In the genomic region with DNA sequence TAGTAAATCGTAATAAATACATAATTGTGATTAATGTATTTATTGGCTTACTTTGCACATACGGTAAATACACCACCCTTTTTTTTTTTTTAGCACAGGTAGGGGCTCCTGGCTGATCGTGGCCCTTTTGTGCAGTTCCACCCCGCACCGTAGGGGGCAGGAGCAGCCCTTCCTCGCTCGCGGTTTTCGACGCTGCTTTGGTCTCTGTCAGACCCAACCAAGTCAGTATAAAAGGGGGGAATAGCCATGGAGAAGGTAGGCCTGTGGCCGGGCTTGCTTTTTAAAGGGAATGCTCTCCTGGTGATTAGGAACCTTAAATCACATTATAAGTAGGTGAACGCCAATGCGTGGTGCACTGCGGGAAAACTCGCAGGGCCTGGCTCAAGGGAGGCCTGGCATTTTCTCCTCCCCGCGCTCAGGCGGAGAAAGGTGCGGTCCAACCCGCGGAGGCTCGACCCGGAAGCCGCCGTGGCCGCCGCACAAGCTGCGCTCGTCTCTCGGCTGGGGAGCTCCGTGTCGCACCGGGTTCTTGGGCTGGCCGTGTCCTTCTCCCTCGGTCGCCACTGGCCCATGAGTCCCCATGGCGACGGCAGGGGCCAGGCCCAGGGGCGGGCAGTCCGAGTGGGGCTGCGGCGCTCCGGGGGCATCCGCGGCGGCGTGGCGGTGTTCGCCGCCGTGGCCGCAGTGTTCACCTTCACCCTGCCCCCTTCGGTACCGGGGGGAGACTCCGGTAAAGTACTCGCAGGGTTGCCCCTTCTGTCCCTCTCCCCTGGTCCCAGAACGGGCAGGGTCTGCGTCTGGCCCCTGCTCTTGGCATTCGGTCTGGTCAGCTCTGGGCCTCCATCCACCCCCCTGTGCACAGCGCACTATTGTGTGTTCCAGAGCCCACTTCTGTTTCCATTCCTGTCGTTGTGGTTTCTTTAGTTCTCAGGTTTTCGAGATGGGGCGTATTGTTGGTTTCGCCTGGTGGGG, we compare ENCODE assay signal across 8 cellular contexts. TPM values are rescaled to one million over a fixed set of nuclear protein-coding genes. Genes with fewer than 3 reads are reported as not detected.
DNase-seq lines count a peak whose midpoint lies in the region; ATAC-seq and TF ChIP-seq lines count a peak whose summit lies in the region.

TSS of gene TMEM260 (plus strand) at position 454 of the 972 bp plus-strand sequence. CDS start at position 571, 117 bp downstream.

- peak; percentile 89 for ATAC-seq in HG02610 (IDR thresholded peaks at IDR 0.05; ENCODE audit: unreplicated experiment)

- no peaks in the 10 kb centered on the region for H3K9me3 Mint-ChIP-seq in activated naive CD8-positive, alpha-beta T cell (ENCODE audit: low read depth)
- no peaks in the 10 kb centered on the region for H3K9me3 Mint-ChIP-seq in osteocyte (ENCODE audit: unreplicated experiment)

- TF ChIP-seq CTCF in GM12864 (IDR thresholded peaks at IDR 0.05; ENCODE audit: low read depth, low read length, missing control alignments) (peak; percentile 80), osteocyte (IDR thresholded peaks at IDR 0.05) (peak; percentile 86)

- H3K27me3 Mint-ChIP-seq in activated naive CD8-positive, alpha-beta T cell, result no peaks in the 10 kb centered on the region
- no peaks in the 10 kb centered on the region for H3K27me3 Mint-ChIP-seq in osteocyte (ENCODE audit: unreplicated experiment)

- peaks cover 10% of the 10 kb centered on the region for H3K4me1 ChIP-seq in thymus (ENCODE audit: control insufficient read depth, insufficient read depth, low read length)

- peak within 1 kb of the TSS; percentile 96 for H3K4me3 Mint-ChIP-seq in activated naive CD8-positive, alpha-beta T cell
- H3K4me3 Mint-ChIP-seq in osteocyte (ENCODE audit: unreplicated experiment), result peak within 1 kb of the TSS; percentile 89

- peak within 1 kb of the TSS; percentile 90 for H3K27ac ChIP-seq in thymus (ENCODE audit: low read depth)

- intact Hi-C loops in head of caudate nucleus (cut with DNase I), result loop anchor here (10.0 kb wide), 1 partner anchor 685 kb away; the partner anchor contains the start of genes AP5M1 and EXOC5

- DNase-seq in GM12864 (ENCODE audit: low read depth) (peak; percentile 79), NCI-H1092 (lab: John Stamatoyannopoulos, UW) (peak; percentile 94), SKM-1 treated with dmso at 0.1 percent for 144 hours (lab: John Stamatoyannopoulos, UW; ENCODE audit: unreplicated experiment) (peak; percentile 42), head of caudate nucleus (peak; percentile 75 to 95 (median 89)), osteocyte (ENCODE audit: extremely low spot score, unreplicated experiment) (peak; percentile 95)

- H3K27me3 ChIP-seq in thymus (ENCODE audit: control insufficient read depth, insufficient read depth), result no peaks in the 10 kb centered on the region

- peaks cover 38% of the 10 kb centered on the region for H3K4me1 Mint-ChIP-seq in activated naive CD8-positive, alpha-beta T cell (ENCODE audit: low read depth)
- H3K4me1 Mint-ChIP-seq in osteocyte (ENCODE audit: unreplicated experiment), result peaks cover 17% of the 10 kb centered on the region

- no peaks in the 10 kb centered on the region for H3K36me3 ChIP-seq in thymus (ENCODE audit: control insufficient read depth, insufficient read depth)

- peak within 1 kb of the TSS; percentile 98 for H3K27ac Mint-ChIP-seq in activated naive CD8-positive, alpha-beta T cell
- peak within 1 kb of the TSS; percentile 95 for H3K27ac Mint-ChIP-seq in osteocyte (ENCODE audit: unreplicated experiment)

- H3K36me3 Mint-ChIP-seq in activated naive CD8-positive, alpha-beta T cell, result no peaks in the 10 kb centered on the region
- no peaks in the 10 kb centered on the region for H3K36me3 Mint-ChIP-seq in osteocyte (ENCODE audit: unreplicated experiment)

- no peaks in the 10 kb centered on the region for H3K9me3 ChIP-seq in thymus (ENCODE audit: control insufficient read depth)

- under 1% methylated on average over 64 of the region's 64 CpGs for WGBS in thymus

- peak within 1 kb of the TSS; percentile 90 for H3K4me3 ChIP-seq in GM12864 (ENCODE audit: low read depth, low read length)
- H3K4me3 ChIP-seq in thymus (ENCODE audit: low read length), result peak within 1 kb of the TSS; percentile 73

RNA-seq across cellular contexts. Expression of gene TMEM260, which starts in this region (rescaled TPM):
- 22.5 and 32.3 TPM in 2 replicates for total RNA-seq in osteocyte
- 31.6 TPM for polyA plus RNA-seq in thymus

Comparison
In these comparisons a context has a peak if more than half of its experiments do, and no peak if none do; other contexts are left out.
1. Peak in every context shown above with its lines: DNase-seq, ATAC-seq, H3K4me3 ChIP-seq and H3K27ac ChIP-seq.
2. DNase-seq: peak in every context shown above with its lines; median percentile 95 in osteocyte; 94 in NCI-H1092; 89 in head of caudate nucleus; 79 in GM12864; 42 in SKM-1 treated with dmso at 0.1 percent for 144 hours.